8 cellular contexts compared by ENCODE assay signal in the genomic region with DNA sequence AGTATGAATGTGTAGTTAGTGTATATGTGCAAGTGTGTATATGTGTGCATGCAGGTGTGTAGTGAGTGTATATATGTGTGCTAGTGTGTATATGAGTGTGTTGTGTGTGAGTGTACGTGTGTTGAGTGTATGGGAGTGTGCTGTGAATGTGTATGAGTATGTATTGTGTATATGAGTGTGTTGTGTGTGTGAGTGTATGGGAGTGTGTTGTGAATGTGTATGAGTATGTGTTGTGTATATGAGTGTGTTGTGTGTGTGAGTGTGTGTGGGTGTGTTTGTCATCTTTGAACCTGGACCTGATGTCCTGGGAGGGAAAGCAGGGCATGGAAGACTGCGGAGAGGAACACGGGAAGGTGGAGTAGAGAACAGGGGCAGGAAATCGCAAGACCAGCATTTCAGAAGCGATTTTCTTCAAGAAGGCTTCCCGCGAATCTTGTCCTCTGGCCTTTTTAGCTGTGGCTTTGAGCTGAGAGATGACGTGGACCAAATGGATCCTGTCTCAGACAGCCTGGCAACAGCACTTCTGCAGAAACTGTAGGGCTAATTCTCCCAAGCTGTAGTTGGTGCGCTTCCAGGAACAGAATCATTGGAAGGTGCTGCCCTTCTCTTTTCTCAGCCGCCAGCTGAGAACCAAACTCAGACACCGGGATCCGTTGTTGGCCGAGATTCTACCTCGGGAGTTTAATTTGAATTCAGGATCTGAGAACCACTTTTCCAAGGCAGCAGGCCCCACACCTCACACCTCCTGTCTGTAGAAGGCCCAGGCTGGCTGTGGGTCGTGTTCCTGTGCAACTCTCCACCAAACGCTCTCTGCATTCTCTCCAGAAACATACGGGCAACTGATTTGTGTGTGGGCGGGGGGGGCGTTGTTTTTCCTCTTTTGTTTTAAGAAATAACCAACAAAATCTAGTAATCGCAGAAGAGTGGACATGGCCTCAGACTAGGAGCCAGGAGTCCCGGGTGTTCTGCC.
DNase-seq lines count a peak whose midpoint lies in the region; ATAC-seq and TF ChIP-seq lines count a peak whose summit lies in the region.

No MANE protein-coding gene starts in this region.

- TF ChIP-seq EP300 in suprapubic skin (IDR thresholded peaks at IDR 0.05), result no peak

- WGBS in suprapubic skin, result 69% methylated on average over 21 of the region's 21 CpGs
- WGBS in spleen, 5 donors, result 75 to 86% (median 81%) methylated on average over 21 of the region's 21 CpGs

- TF ChIP-seq CTCF in left lung (IDR thresholded peaks at IDR 0.05) (no peak), suprapubic skin (IDR thresholded peaks at IDR 0.05) (no peak), chondrocyte (IDR thresholded peaks at IDR 0.05) (no peak), spleen (IDR thresholded peaks at IDR 0.05 in 8 of 11, conservative IDR thresholded peaks at IDR 0.05 in 3 of 11) (no peak)

- TF ChIP-seq POLR2A in suprapubic skin (IDR thresholded peaks at IDR 0.05) (no peak), spleen (IDR thresholded peaks at IDR 0.05) (no peak)

- H3K27me3 ChIP-seq in left lung (no peaks in the 10 kb centered on the region), suprapubic skin (no peaks in the 10 kb centered on the region), spleen (replicated peaks in 1 of 7) (no peaks in the 10 kb centered on the region)

- H3K4me1 ChIP-seq in left lung (peaks cover under 1 to 13% of the 10 kb centered on the region in 2 donors), suprapubic skin (peaks cover 18% of the 10 kb centered on the region), spleen (peaks cover 0 to 12% (median 0%) of the 10 kb centered on the region in 6 donors)

- no peaks in the 10 kb centered on the region for H3K9me3 ChIP-seq in left lung
- no peaks in the 10 kb centered on the region for H3K9me3 ChIP-seq in suprapubic skin
- no peaks in the 10 kb centered on the region for H3K9me3 ChIP-seq in spleen

- H3K36me3 Mint-ChIP-seq in chondrocyte (ENCODE audit: low read depth), result peaks cover 7% of the 10 kb centered on the region

- H3K36me3 ChIP-seq in left lung (peaks cover 0 to 27% of the 10 kb centered on the region in 2 donors), suprapubic skin (peaks cover 21% of the 10 kb centered on the region), spleen (peaks cover 0 to 66% (median 19%) of the 10 kb centered on the region in 6 donors)

- H3K27me3 Mint-ChIP-seq in chondrocyte (ENCODE audit: low read depth), result no peaks in the 10 kb centered on the region

- ATAC-seq in left lung, result peak; percentile 57
- no peak for ATAC-seq in GM21526 (IDR thresholded peaks at IDR 0.05; ENCODE audit: low FRiP score, unreplicated experiment)

- intact Hi-C loops in left lung (cut with DNase I) (no loop called here), spleen (cut with DNase I; ENCODE audit: low total_unique reads) (no loop called here)

- DNase-seq in HT-29 (ENCODE audit: low spot score) (peak; percentile 26), cerebellar cortex (ENCODE audit: low spot score) (peak; percentile 85), left lung (peak in 1 of 2 donors; percentile 54), suprapubic skin (ENCODE audit: low spot score in 2 of 2) (no peak), chondrocyte (ENCODE audit: low spot score) (no peak), SW480 (ENCODE audit: low spot score) (no peak), spleen (no peak)

- H3K4me1 Mint-ChIP-seq in chondrocyte (ENCODE audit: low read depth), result peaks cover 34% of the 10 kb centered on the region

- H3K4me3 ChIP-seq in left lung (no peak overlapping the region), suprapubic skin (no peak overlapping the region), spleen (no peak overlapping the region)

- H3K27ac ChIP-seq in left lung (peak overlapping the region; percentile 0 to 49), suprapubic skin (peak overlapping the region; percentile 39), spleen (peak overlapping the region in 2 of 8 donors; percentile 11 to 50)

- H3K4me3 Mint-ChIP-seq in chondrocyte (ENCODE audit: unreplicated experiment), result no peak overlapping the region

- H3K27ac Mint-ChIP-seq in chondrocyte (ENCODE audit: unreplicated experiment), result no peak overlapping the region

- no peaks in the 10 kb centered on the region for H3K9me3 Mint-ChIP-seq in chondrocyte (ENCODE audit: low read depth)

Comparison
In these comparisons a context has a peak if more than half of its experiments do, and no peak if none do; other contexts are left out.
1. DNase-seq: peak in HT-29 (single experiment) and cerebellar cortex (single experiment); none in suprapubic skin (0 of 2), chondrocyte (single experiment), SW480 (single experiment) and spleen (single experiment).